In the genomic region with DNA sequence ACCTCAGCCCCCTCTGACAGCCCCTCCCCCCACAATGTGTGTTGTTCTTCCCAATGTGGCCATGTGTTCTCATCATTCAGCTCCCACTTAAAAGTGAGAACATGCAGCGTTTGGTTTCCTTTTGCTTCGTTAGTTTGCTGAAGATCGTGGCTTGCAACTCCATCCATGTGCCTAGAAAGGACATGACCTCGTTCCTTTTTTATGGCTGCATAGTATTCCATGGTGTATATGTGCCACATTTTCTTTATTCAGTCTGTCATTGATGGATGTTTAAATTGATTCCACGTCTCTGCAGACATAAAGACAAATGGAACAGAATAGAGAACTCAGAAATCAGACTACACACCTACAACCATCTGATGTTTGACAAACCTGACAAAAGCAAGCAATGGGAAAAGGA, we compare ENCODE assay signal across 32 cellular contexts. TPM values are rescaled to one million over a fixed set of nuclear protein-coding genes. Genes with fewer than 3 reads are reported as not detected.
"Had no signal": no experiment of that assay in that cellular context is flagged by ENCODE, and none has a peak within 500 bp of the region (broad histone marks: within the 10 kb centered on the region; RNA-seq: fewer than 3 reads in every experiment).

No MANE protein-coding gene starts in this region.

- H3K27ac ChIP-seq: coronary artery, dorsolateral prefrontal cortex, epithelial cell of prostate, esophagus squamous epithelium, gastrocnemius medialis, heart right ventricle, left lung, lower lobe of right lung had no signal

- H3K27ac Mint-ChIP-seq: mesothelial cell of epicardium, naive B cell had no signal

- H3K36me3 ChIP-seq: esophagus squamous epithelium, gastrocnemius medialis, heart right ventricle, left lung, lower lobe of right lung had no signal

- H3K4me1 Mint-ChIP-seq: naive B cell had no signal

- H3K4me3 ChIP-seq: coronary artery, dorsolateral prefrontal cortex, esophagus squamous epithelium, gastrocnemius medialis, heart right ventricle, left lung, lower lobe of right lung, mucosa of descending colon had no signal

- H3K9me3 ChIP-seq: esophagus squamous epithelium, gastrocnemius medialis, left lung, lower lobe of right lung, mucosa of descending colon had no signal

- H3K27me3 Mint-ChIP-seq: naive B cell had no signal

- H3K27me3 ChIP-seq: esophagus squamous epithelium, gastrocnemius medialis, left lung had no signal

- H3K4me1 ChIP-seq: esophagus squamous epithelium, gastrocnemius medialis, heart right ventricle, left lung, lower lobe of right lung had no signal

- H3K36me3 Mint-ChIP-seq: naive B cell had no signal

- ATAC-seq: esophagus mucosa, gastrocnemius medialis, heart right ventricle, left cardiac atrium, left lung, left ventricle myocardium superior, lower lobe of right lung, mucosa of descending colon had no signal

- H3K4me3 Mint-ChIP-seq: mesothelial cell of epicardium, naive B cell had no signal

- FAIRE-seq: colon, islet of Langerhans, keratinocyte had no signal

- DNase-seq: dermis blood vessel endothelial cell; dorsolateral prefrontal cortex; effector CD4-positive, alpha-beta T cell; effector memory CD4-positive, alpha-beta T cell; erythroblast; esophagus squamous epithelium; foreskin fibroblast; foreskin melanocyte; gastrocnemius medialis; glutamatergic neuron; head of caudate nucleus; heart right ventricle; hippocampal formation; left cardiac atrium; left lung; left ventricle myocardium superior; lower lobe of right lung; mesenchymal stem cell; mucosa of descending colon; naive B cell had no signal

RNA-seq across cellular contexts. Expression of a gene that starts 46.0 kb away (rescaled TPM):
- total RNA-seq: dermis blood vessel endothelial cell, esophagus mucosa, esophagus squamous epithelium, glomerular endothelial cell, kidney epithelial cell, left cardiac atrium, left ventricle myocardium superior, lower leg skin, lung microvascular endothelial cell, mesenteric fat pad, mesothelial cell of epicardium had no signal
- polyA plus RNA-seq: heart right ventricle, keratinocyte had no signal
